ENCODE assay signal across 1 cellular context in genomic region chr2:188295067-188295685, GRCh38.
TF ChIP-seq lines count a peak whose summit lies in the region.

No MANE protein-coding gene starts in this region.

TF ChIP-seq in GM23338, 12 proteins besides CTCF, POLR2A, EP300 and RAD21 (continued from another document):
- TF ChIP-seq ZNF462 (CRISPR knock-in tag; IDR thresholded peaks at IDR 0.05) (no peak), CREB1 (CRISPR knock-in tag; IDR thresholded peaks at IDR 0.05; ENCODE audit: low read depth) (no peak), ZNF331 (CRISPR knock-in tag; IDR thresholded peaks at IDR 0.05; ENCODE audit: low read depth) (no peak), ZNF114 (CRISPR knock-in tag; IDR thresholded peaks at IDR 0.05) (no peak), JUNB (IDR thresholded peaks at IDR 0.05; ENCODE audit: unreplicated experiment) (no peak), ETS1 (IDR thresholded peaks at IDR 0.05) (no peak), STAT1 (IDR thresholded peaks at IDR 0.05; ENCODE audit: unreplicated experiment) (no peak), EZH2 (IDR thresholded peaks at IDR 0.05; ENCODE audit: low read depth, unreplicated experiment) (no peak), NANOG (IDR thresholded peaks at IDR 0.05; ENCODE audit: borderline replicate concordance) (no peak), EZH2phosphoT487 (IDR thresholded peaks at IDR 0.05; ENCODE audit: unreplicated experiment) (no peak)
